Comparison of ENCODE assay signal across 22 cellular contexts in the genomic region with DNA sequence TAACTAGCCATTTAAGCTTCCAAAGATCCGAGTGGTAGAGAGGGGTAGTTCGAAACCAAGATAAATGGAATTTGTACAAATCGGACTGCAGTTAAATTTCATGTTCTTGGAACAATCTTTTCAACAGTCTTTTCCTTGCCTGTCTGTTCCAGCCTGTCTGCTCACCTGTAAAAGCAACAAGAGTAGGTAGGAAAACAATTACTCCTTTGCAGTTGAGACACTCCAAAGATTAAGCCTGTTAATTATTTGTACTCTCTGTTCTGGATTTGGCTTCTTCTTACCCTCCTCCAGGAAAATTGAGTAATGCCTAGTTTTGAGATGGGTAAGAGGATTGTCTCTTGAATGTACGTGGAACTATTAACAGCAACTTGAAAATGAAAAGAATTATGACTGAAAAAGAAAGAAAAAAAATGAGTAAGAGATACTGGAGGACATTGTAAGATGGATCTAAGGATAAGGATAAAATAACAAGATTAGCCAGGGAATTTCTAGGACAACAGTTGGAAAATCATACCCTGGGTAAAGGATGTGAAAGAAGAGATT. TPM values are rescaled to one million over a fixed set of nuclear protein-coding genes. Genes with fewer than 3 reads are reported as not detected.
DNase-seq lines count a peak whose midpoint lies in the region; ATAC-seq, FAIRE-seq and TF ChIP-seq lines count a peak whose summit lies in the region.
"Had no signal": no experiment of that assay in that cellular context is flagged by ENCODE, and none has a peak within 500 bp of the region (broad histone marks: within the 10 kb centered on the region; RNA-seq: fewer than 3 reads in every experiment).

No MANE protein-coding gene starts in this region.

- no peak for TF ChIP-seq RAD21 in K562 (CRISPR knock-in tag; conservative IDR thresholded peaks at IDR 0.05 in 1 of 2, IDR thresholded peaks at IDR 0.05 in 1 of 2)

- FAIRE-seq in K562 (lab: Jason Lieb, UNC), result no peak
- FAIRE-seq: H1 had no signal

- H3K4me3 ChIP-seq in Loucy (ENCODE audit: low read length, poor library complexity, severe bottlenecking), result no peak overlapping the region
- H3K4me3 ChIP-seq in K562, result no peak overlapping the region
- no peak overlapping the region for H3K4me3 ChIP-seq in H7 (ENCODE audit: insufficient read depth, low read depth, low read length)
- H3K4me3 ChIP-seq: BLaER1 treated with 17β-estradiol and CSF1 and Interleukin-3, amounts not matched to agents 10 nM and 100 nM; heart left ventricle; vagina had no signal

- H3K27me3 ChIP-seq in Loucy (ENCODE audit: insufficient read depth, low read length, poor library complexity, severe bottlenecking), result no peaks in the 10 kb centered on the region
- H3K27me3 ChIP-seq in K562 (ENCODE audit: control insufficient read depth in 2 of 2, insufficient read depth in 2 of 2, low read length in 2 of 2), result no peaks in the 10 kb centered on the region
- H3K27me3 ChIP-seq in H7 (ENCODE audit: control insufficient read depth, insufficient read depth, low read length), result no peaks in the 10 kb centered on the region
- H3K27me3 ChIP-seq: BLaER1 treated with 17β-estradiol and CSF1 and Interleukin-3, amounts not matched to agents 10 nM and 100 nM; heart left ventricle; vagina had no signal

- peaks cover 6% of the 10 kb centered on the region for H3K27me3 Mint-ChIP-seq in activated T-cell treated with anti-CD3 and anti-CD28 coated beads, Interleukin-2, amount 50 U/mL, for 72 hours (ENCODE audit: low read depth)
- H3K27me3 Mint-ChIP-seq: activated CD4-positive, alpha-beta memory T cell treated with anti-CD3 and anti-CD28 coated beads for 36 hours had no signal

- H3K4me3 Mint-ChIP-seq in activated T-cell treated with anti-CD3 and anti-CD28 coated beads, Interleukin-2, amount 50 U/mL, for 72 hours, result peak overlapping the region in 1 of 2 donors; percentile 38
- no peak overlapping the region for H3K4me3 Mint-ChIP-seq in stimulated activated effector memory CD8-positive, alpha-beta T cell treated with anti-CD3 and anti-CD28 coated beads, Interleukin-12 subunit alpha, Interleukin-12 subunit beta, amount 100 ng/mL, for 72 hours
- H3K4me3 Mint-ChIP-seq: activated CD4-positive, alpha-beta memory T cell treated with anti-CD3 and anti-CD28 coated beads for 36 hours; activated naive CD4-positive, alpha-beta T cell treated with anti-CD3 and anti-CD28 coated beads for 36 hours had no signal

- H3K36me3 ChIP-seq in Loucy (ENCODE audit: insufficient read depth, low read length) (no peaks in the 10 kb centered on the region), K562 (ENCODE audit: control insufficient read depth, insufficient read depth, low read length) (no peaks in the 10 kb centered on the region), H7 (replicated peaks; ENCODE audit: control insufficient read depth, insufficient read depth, low read length) (no peaks in the 10 kb centered on the region)
- H3K36me3 ChIP-seq: BLaER1 treated with 17β-estradiol and CSF1 and Interleukin-3, amounts not matched to agents 10 nM and 100 nM; heart left ventricle; vagina had no signal

- no peak for DNase-seq in activated T-cell treated with anti-CD3 and anti-CD28 coated beads, Interleukin-2, amount 50 U/mL, for 72 hours
- no peak for DNase-seq in activated T-cell treated with anti-CD3 and anti-CD28 coated beads for 4 hours
- no peak for DNase-seq in K562 (ENCODE audit: extremely low read depth in 1 of 4, low spot score in 3 of 4)
- DNase-seq in stimulated activated effector memory CD8-positive, alpha-beta T cell treated with anti-CD3 and anti-CD28 coated beads, Interleukin-12 subunit alpha, Interleukin-12 subunit beta, amount 100 ng/mL, for 72 hours (ENCODE audit: low spot score in 2 of 2), result no peak
- no peak for DNase-seq in GM13977 (ENCODE audit: low spot score)
- no peak for DNase-seq in H7
- no peak for DNase-seq in NCI-H2107 (lab: John Stamatoyannopoulos, UW)
- DNase-seq: activated CD4-positive, alpha-beta memory T cell treated with anti-CD3 and anti-CD28 coated beads for 36 hours; activated naive CD4-positive, alpha-beta T cell treated with anti-CD3 and anti-CD28 coated beads for 36 hours; cerebellar nuclear complex; heart left ventricle; left colon; NCI-H1694 treated with DMSO at 0.1 percent for 48 hours had no signal

- intact Hi-C loops in K562 (cut with micrococcal nuclease), result no loop called here

- H3K36me3 Mint-ChIP-seq in activated T-cell treated with anti-CD3 and anti-CD28 coated beads, Interleukin-2, amount 50 U/mL, for 72 hours (ENCODE audit: insufficient read depth in 2 of 2), result peaks cover 2 to 5% of the 10 kb centered on the region in 2 donors
- H3K36me3 Mint-ChIP-seq in stimulated activated effector memory CD8-positive, alpha-beta T cell treated with anti-CD3 and anti-CD28 coated beads, Interleukin-12 subunit alpha, Interleukin-12 subunit beta, amount 100 ng/mL, for 72 hours, result no peaks in the 10 kb centered on the region
- H3K36me3 Mint-ChIP-seq: activated CD4-positive, alpha-beta memory T cell treated with anti-CD3 and anti-CD28 coated beads for 36 hours had no signal

- BruUV-seq in K562 (replicated peaks; lab: Mats Ljungman, UMichigan), result no TSS peak

- H3K9me3 Mint-ChIP-seq in activated T-cell treated with anti-CD3 and anti-CD28 coated beads, Interleukin-2, amount 50 U/mL, for 72 hours, result peaks cover 5 to 7% of the 10 kb centered on the region in 2 donors
- no peaks in the 10 kb centered on the region for H3K9me3 Mint-ChIP-seq in stimulated activated effector memory CD8-positive, alpha-beta T cell treated with anti-CD3 and anti-CD28 coated beads, Interleukin-12 subunit alpha, Interleukin-12 subunit beta, amount 100 ng/mL, for 72 hours

- no peak overlapping the region for H3K27ac ChIP-seq in K562 (ENCODE audit: extremely low read depth, low read depth, low read length)
- H3K27ac ChIP-seq: BLaER1 treated with 17β-estradiol and CSF1 and Interleukin-3, amounts not matched to agents 10 nM and 100 nM; heart left ventricle; vagina had no signal

- peak in 1 of 2 donors; percentile 49 for ATAC-seq in activated T-cell treated with anti-CD3 and anti-CD28 coated beads, Interleukin-2, amount 50 U/mL, for 72 hours (replicated peaks in 1 of 2)
- no peak for ATAC-seq in K562
- peak; percentile 62 for ATAC-seq in stimulated activated effector memory CD8-positive, alpha-beta T cell treated with anti-CD3 and anti-CD28 coated beads, Interleukin-12 subunit alpha, Interleukin-12 subunit beta, amount 100 ng/mL, for 72 hours
- ATAC-seq: heart left ventricle, left colon, Right ventricle myocardium inferior had no signal

- no peak for TF ChIP-seq POLR2A in K562 (conservative IDR thresholded peaks at IDR 0.05)

- POLR2A ChIA-PET in K562 (lab: Yijun Ruan, JAX), result no interaction called here

- H3K27ac Mint-ChIP-seq in activated T-cell treated with anti-CD3 and anti-CD28 coated beads, Interleukin-2, amount 50 U/mL, for 72 hours, result peak overlapping the region; percentile 12
- H3K27ac Mint-ChIP-seq in stimulated activated effector memory CD8-positive, alpha-beta T cell treated with anti-CD3 and anti-CD28 coated beads, Interleukin-12 subunit alpha, Interleukin-12 subunit beta, amount 100 ng/mL, for 72 hours, result no peak overlapping the region
- H3K27ac Mint-ChIP-seq: activated CD4-positive, alpha-beta memory T cell treated with anti-CD3 and anti-CD28 coated beads for 36 hours; activated naive CD4-positive, alpha-beta T cell treated with anti-CD3 and anti-CD28 coated beads for 36 hours; progenitor cell of endocrine pancreas had no signal

- H3K9ac ChIP-seq in Loucy (ENCODE audit: low read depth, low read length, poor library complexity, severe bottlenecking) (no peak overlapping the region), K562 (ENCODE audit: insufficient read depth in 1 of 2, low read depth in 2 of 2, low read length in 2 of 2) (no peak overlapping the region)
- H3K9ac ChIP-seq: BLaER1 treated with 17β-estradiol and CSF1 and Interleukin-3, amounts not matched to agents 10 nM and 100 nM had no signal

- 36% methylated on average over 4 of the region's 4 CpGs for WGBS in K562 (ENCODE audit: insufficient coverage, low coverage, missing lambda C conversion rate)

- peaks cover 24% of the 10 kb centered on the region for H3K4me1 Mint-ChIP-seq in activated T-cell treated with anti-CD3 and anti-CD28 coated beads, Interleukin-2, amount 50 U/mL, for 72 hours (ENCODE audit: low read depth)
- H3K4me1 Mint-ChIP-seq in stimulated activated effector memory CD8-positive, alpha-beta T cell treated with anti-CD3 and anti-CD28 coated beads, Interleukin-12 subunit alpha, Interleukin-12 subunit beta, amount 100 ng/mL, for 72 hours, result peaks cover 9% of the 10 kb centered on the region

- CTCF ChIA-PET in K562 (lab: Yijun Ruan, JAX; ENCODE audit: low intra/inter-chr PET ratio), result no interaction called here

- H3K9me1 ChIP-seq in K562 (ENCODE audit: control insufficient read depth, insufficient read depth, low read length), result no peaks in the 10 kb centered on the region

- in situ Hi-C loops in K562 (cut with MboI) (no loop called here), GM13977 (cut with MboI; ENCODE audit: low pct_unique_long_range_greater_than_20kb, low sequenced_read_pairs, unreplicated experiment) (no loop called here)

- H3K9me3 ChIP-seq in Loucy (ENCODE audit: insufficient read depth, low read depth, low read length) (no peaks in the 10 kb centered on the region), K562 (replicated peaks; ENCODE audit: control insufficient read depth, insufficient read depth, low read depth, low read length) (no peaks in the 10 kb centered on the region)
- H3K9me3 ChIP-seq: BLaER1 treated with 17β-estradiol and CSF1 and Interleukin-3, amounts not matched to agents 10 nM and 100 nM; vagina had no signal

- peak overlapping the region; percentile 37; the same call in 1 of the 2 replicates for H2AFZ ChIP-seq in Loucy (ENCODE audit: low read length)
- H2AFZ ChIP-seq in K562 (ENCODE audit: low read depth, low read length), result peak overlapping the region; percentile 74; the same call in 1 of the 2 replicates

- no peaks in the 10 kb centered on the region for H3F3A ChIP-seq in Loucy (ENCODE audit: low read depth)

- peaks cover 19% of the 10 kb centered on the region for H3K4me1 ChIP-seq in Loucy (ENCODE audit: insufficient read depth, low read length, poor library complexity, severe bottlenecking)
- H3K4me1 ChIP-seq in K562 (replicated peaks in 1 of 2; ENCODE audit: control insufficient read depth in 2 of 2, insufficient read depth in 2 of 2, low read length in 2 of 2), result no peaks in the 10 kb centered on the region; a peak in 1 of 5 replicates
- H3K4me1 ChIP-seq: vagina had no signal

- H4K20me1 ChIP-seq in Loucy (ENCODE audit: insufficient read depth, low read length, poor library complexity, severe bottlenecking) (no peaks in the 10 kb centered on the region), K562 (replicated peaks; ENCODE audit: control insufficient read depth, insufficient read depth, low read length) (no peaks in the 10 kb centered on the region)
- H4K20me1 ChIP-seq: BLaER1 treated with 17β-estradiol and CSF1 and Interleukin-3, amounts not matched to agents 10 nM and 100 nM had no signal

- no peaks in the 10 kb centered on the region for H3K9me2 ChIP-seq in Loucy (replicated peaks; ENCODE audit: low read depth, low read length)

- H3K4me2 ChIP-seq in Loucy (ENCODE audit: low read depth, low read length, poor library complexity, severe bottlenecking), result no peak overlapping the region
- no peak overlapping the region for H3K4me2 ChIP-seq in K562 (ENCODE audit: insufficient read depth, low read length)

- H3K79me2 ChIP-seq in Loucy (ENCODE audit: insufficient read depth, low read length) (no peaks in the 10 kb centered on the region), K562 (ENCODE audit: control insufficient read depth, insufficient read depth, low read length) (no peaks in the 10 kb centered on the region)

- TF ChIP-seq CTCF in Loucy (conservative IDR thresholded peaks at IDR 0.05; ENCODE audit: low read length), result no peak
- TF ChIP-seq CTCF in K562 (IDR thresholded peaks at IDR 0.05 in 2 of 3, conservative IDR thresholded peaks at IDR 0.05 in 1 of 3; ENCODE audit: insufficient read depth in 2 of 3, low read depth in 1 of 3, low read length in 3 of 3), result no peak
- TF ChIP-seq CTCF in GM13977 (IDR thresholded peaks at IDR 0.05; ENCODE audit: extremely low read depth, insufficient read depth, missing control alignments), result no peak

- no peak for TF ChIP-seq EP300 in K562 (IDR thresholded peaks at IDR 0.05; ENCODE audit: low read length)

RNA-seq across cellular contexts. Expression of a gene that starts 24.3 kb away (rescaled TPM):
- not detected for total RNA-seq in activated T-cell treated with anti-CD3 and anti-CD28 coated beads, Interleukin-2, amount 50 U/mL, for 72 hours
- not detected in 2 replicates for total RNA-seq in K562 (2011; cell fraction: chromatin; rRNA removed; ENCODE audit: low replicate concordance)
- total RNA-seq in K562 (2011; cell fraction: nucleolus; rRNA removed), result not detected in 2 replicates
- not detected in 2 replicates for total RNA-seq in K562 (2011; cell fraction: nucleoplasm; rRNA removed)
- total RNA-seq in K562 (2014; rRNA removed) (not detected in 2 replicates), K562 (2014; rRNA removed; fragmentation: Illumina TruSeq; extraction: Trizol) (not detected in 2 replicates), K562 (2015; rRNA removed; fragmentation: Illumina TruSeq; extraction: Trizol) (not detected in 2 replicates), K562 (2021) (not detected in 2 replicates)
- polyA plus RNA-seq in K562 (2011; rRNA removed) (not detected in 2 replicates), K562 (2014; fragmentation: Illumina TruSeq; extraction: Trizol) (not detected in 2 replicates), K562 (2014; fragmentation: Nextera tagmentation; extraction: Ambion mirVana) (not detected), K562 (2014; rRNA removed) (not detected in 2 replicates)
- not detected in 2 replicates for polyA plus RNA-seq in K562 (2011; cell fraction: cytosol; rRNA removed)
- polyA plus RNA-seq in K562 (2011; cell fraction: nucleus; rRNA removed), result not detected in 2 replicates
- not detected in 2 replicates for polyA plus RNA-seq in K562 (2012)
- polyA minus RNA-seq in K562 (2011; rRNA and poly(A)+ RNA removed), result 0.15 TPM in 1 of 2 replicates, not detected in the other
- not detected in 2 replicates for polyA minus RNA-seq in K562 (2011; cell fraction: cytosol; rRNA and poly(A)+ RNA removed)
- not detected in 2 replicates for polyA minus RNA-seq in K562 (2011; cell fraction: nucleus; rRNA and poly(A)+ RNA removed)
- 0.07 TPM in 1 of 2 replicates, not detected in the other for total RNA-seq in H7 (2014; rRNA removed; shearing (Covaris generic))
- total RNA-seq: activated CD4-positive, alpha-beta memory T cell treated with anti-CD3 and anti-CD28 coated beads for 36 hours; activated naive CD4-positive, alpha-beta T cell treated with anti-CD3 and anti-CD28 coated beads for 36 hours; Daoy; H1; OCI-LY7; progenitor cell of endocrine pancreas had no signal

RNA-seq across cellular contexts. Expression of a gene that starts 24.4 kb away (rescaled TPM):
- not detected for total RNA-seq in activated T-cell treated with anti-CD3 and anti-CD28 coated beads, Interleukin-2, amount 50 U/mL, for 72 hours
- total RNA-seq in K562 (2011; cell fraction: chromatin; rRNA removed; ENCODE audit: low replicate concordance), result not detected in 2 replicates
- not detected in 2 replicates for total RNA-seq in K562 (2011; cell fraction: nucleolus; rRNA removed)
- total RNA-seq in K562 (2011; cell fraction: nucleoplasm; rRNA removed), result not detected in 2 replicates
- total RNA-seq in K562 (2014; rRNA removed) (not detected in 2 replicates), K562 (2014; rRNA removed; fragmentation: Illumina TruSeq; extraction: Trizol) (not detected in 2 replicates), K562 (2015; rRNA removed; fragmentation: Illumina TruSeq; extraction: Trizol) (not detected in 2 replicates), K562 (2021) (not detected in 2 replicates)
- polyA plus RNA-seq in K562 (2011; rRNA removed) (not detected in 2 replicates), K562 (2014; fragmentation: Illumina TruSeq; extraction: Trizol) (not detected in 2 replicates), K562 (2014; fragmentation: Nextera tagmentation; extraction: Ambion mirVana) (not detected), K562 (2014; rRNA removed) (not detected in 2 replicates)
- not detected in 2 replicates for polyA plus RNA-seq in K562 (2011; cell fraction: cytosol; rRNA removed)
- polyA plus RNA-seq in K562 (2011; cell fraction: nucleus; rRNA removed), result not detected in 2 replicates
- polyA plus RNA-seq in K562 (2012), result not detected in 2 replicates
- not detected in 2 replicates for polyA minus RNA-seq in K562 (2011; rRNA and poly(A)+ RNA removed)
- not detected in 2 replicates for polyA minus RNA-seq in K562 (2011; cell fraction: cytosol; rRNA and poly(A)+ RNA removed)
- not detected in 2 replicates for polyA minus RNA-seq in K562 (2011; cell fraction: nucleus; rRNA and poly(A)+ RNA removed)
- not detected in 2 replicates for total RNA-seq in H7 (2014; rRNA removed; shearing (Covaris generic))
- total RNA-seq: activated CD4-positive, alpha-beta memory T cell treated with anti-CD3 and anti-CD28 coated beads for 36 hours; activated naive CD4-positive, alpha-beta T cell treated with anti-CD3 and anti-CD28 coated beads for 36 hours; Daoy; H1; heart left ventricle; left colon; OCI-LY7; progenitor cell of endocrine pancreas; Right ventricle myocardium inferior; vagina had no signal
- polyA plus RNA-seq: H1, heart left ventricle, neural cell had no signal

RNA-seq across cellular contexts. Expression of a gene that starts 27.6 kb away (rescaled TPM):
- not detected for total RNA-seq in activated T-cell treated with anti-CD3 and anti-CD28 coated beads, Interleukin-2, amount 50 U/mL, for 72 hours
- total RNA-seq in K562 (2011; cell fraction: chromatin; rRNA removed; ENCODE audit: low replicate concordance), result 0.35 TPM in 1 of 2 replicates, not detected in the other
- total RNA-seq in K562 (2011; cell fraction: nucleolus; rRNA removed), result not detected in 2 replicates
- total RNA-seq in K562 (2011; cell fraction: nucleoplasm; rRNA removed), result not detected in 2 replicates
- not detected in 2 replicates for total RNA-seq in K562 (2014; rRNA removed)
- total RNA-seq in K562 (2014; rRNA removed; fragmentation: Illumina TruSeq; extraction: Trizol), result not detected in 2 replicates
- total RNA-seq in K562 (2015; rRNA removed; fragmentation: Illumina TruSeq; extraction: Trizol), result not detected in 2 replicates
- not detected in 2 replicates for total RNA-seq in K562 (2021)
- polyA plus RNA-seq in K562 (2011; rRNA removed), result 0.08 and 0.40 TPM in 2 replicates
- polyA plus RNA-seq in K562 (2011; cell fraction: cytosol; rRNA removed), result 0.07 and 0.27 TPM in 2 replicates
- polyA plus RNA-seq in K562 (2011; cell fraction: nucleus; rRNA removed), result 0.28 TPM in 1 of 2 replicates, not detected in the other
- polyA plus RNA-seq in K562 (2012), result not detected in 2 replicates
- polyA plus RNA-seq in K562 (2014; fragmentation: Illumina TruSeq; extraction: Trizol), result not detected in 2 replicates
- not detected for polyA plus RNA-seq in K562 (2014; fragmentation: Nextera tagmentation; extraction: Ambion mirVana)
- polyA plus RNA-seq in K562 (2014; rRNA removed), result not detected in 2 replicates
- polyA minus RNA-seq in K562 (2011; rRNA and poly(A)+ RNA removed), result not detected in 2 replicates
- polyA minus RNA-seq in K562 (2011; cell fraction: cytosol; rRNA and poly(A)+ RNA removed), result not detected in 2 replicates
- polyA minus RNA-seq in K562 (2011; cell fraction: nucleus; rRNA and poly(A)+ RNA removed), result 0.33 TPM in 1 of 2 replicates, not detected in the other
- 0.21 TPM in 1 of 2 replicates, not detected in the other for total RNA-seq in H7 (2014; rRNA removed; shearing (Covaris generic))
- total RNA-seq: activated CD4-positive, alpha-beta memory T cell treated with anti-CD3 and anti-CD28 coated beads for 36 hours; activated naive CD4-positive, alpha-beta T cell treated with anti-CD3 and anti-CD28 coated beads for 36 hours; H1; OCI-LY7; progenitor cell of endocrine pancreas had no signal
- polyA plus RNA-seq: H1, neural cell had no signal
